6 cellular contexts compared by ENCODE assay signal in genomic region chr4:13168326-13168725, GRCh38.
"Had no signal": no experiment of that assay in that cellular context is flagged by ENCODE, and none has a peak within 500 bp of the region (broad histone marks: within the 10 kb centered on the region; RNA-seq: fewer than 3 reads in every experiment).

No MANE protein-coding gene starts in this region.

- H3K27ac ChIP-seq: GM23248 had no signal

- H2AFZ ChIP-seq: GM23248 had no signal

- H3K4me3 ChIP-seq: GM23248, K562 had no signal

- H3K9ac ChIP-seq: GM23248 had no signal

- ATAC-seq: K562 had no signal

- DNase-seq: GM23248, GOT3, H9, HCEC 1CT, IMR-90 had no signal
